Comparison of ENCODE assay signal across 20 cellular contexts in genomic region chr10:121838149-121838548, GRCh38.
"Had no signal": no experiment of that assay in that cellular context is flagged by ENCODE, and none has a peak within 500 bp of the region (broad histone marks: within the 10 kb centered on the region; RNA-seq: fewer than 3 reads in every experiment).

No MANE protein-coding gene starts in this region.

- H3K27ac Mint-ChIP-seq: activated naive CD8-positive, alpha-beta T cell treated with anti-CD3 and anti-CD28 coated beads for 36 hours; activated T-cell treated with anti-CD3 and anti-CD28 coated beads, Interleukin-2, amount 50 U/mL, for 24 hours; activated T-helper 17 cell treated with anti-CD3 and anti-CD28 coated beads, Interleukin-2, amount 50 U/mL, for 72 hours; endodermal cell; nephron; type B pancreatic cell had no signal

- DNase-seq: activated CD4-positive, alpha-beta T cell treated with anti-CD3 and anti-CD28 coated beads, Interleukin-2, amount 50 U/mL, for 4 hours; activated CD8-positive, alpha-beta memory T cell treated with anti-CD3 and anti-CD28 coated beads for 24 hours; activated CD8-positive, alpha-beta memory T cell treated with anti-CD3 and anti-CD28 coated beads, Interleukin-2, amount 50 U/mL, for 4 hours; activated naive CD8-positive, alpha-beta T cell treated with anti-CD3 and anti-CD28 coated beads for 36 hours; activated T-cell treated with anti-CD3 and anti-CD28 coated beads, Interleukin-2, amount 50 U/mL, for 24 hours; amygdala; cortex of kidney; endodermal cell; heart left ventricle; ovary; right cardiac atrium; stimulated activated CD4-positive, alpha-beta T cell treated with anti-CD3 and anti-CD28 coated beads, Interleukin-4, amount 100 ng/mL, for 24 hours; stimulated activated naive CD4-positive, alpha-beta T cell treated with Interleukin-2 at 50 U/mL for 16 hours had no signal

- H3K4me1 Mint-ChIP-seq: nephron had no signal

- H3K27me3 ChIP-seq: cardiac muscle cell, heart left ventricle, neutrophil, ovary, vagina had no signal

- H3K9me3 Mint-ChIP-seq: activated naive CD8-positive, alpha-beta T cell treated with anti-CD3 and anti-CD28 coated beads for 36 hours; activated T-cell treated with anti-CD3 and anti-CD28 coated beads, Interleukin-2, amount 50 U/mL, for 24 hours; activated T-helper 17 cell treated with anti-CD3 and anti-CD28 coated beads, Interleukin-2, amount 50 U/mL, for 72 hours; endodermal cell; nephron; type B pancreatic cell had no signal

- H3K27me3 Mint-ChIP-seq: activated naive CD8-positive, alpha-beta T cell treated with anti-CD3 and anti-CD28 coated beads for 36 hours; activated T-cell treated with anti-CD3 and anti-CD28 coated beads, Interleukin-2, amount 50 U/mL, for 24 hours; activated T-helper 17 cell treated with anti-CD3 and anti-CD28 coated beads, Interleukin-2, amount 50 U/mL, for 72 hours; type B pancreatic cell had no signal

- H3K4me3 ChIP-seq: cardiac muscle cell, heart left ventricle, ovary, thoracic aorta, vagina had no signal

- H3K9me3 ChIP-seq: heart left ventricle, neutrophil, ovary, thoracic aorta, vagina had no signal

- H3K4me3 Mint-ChIP-seq: activated naive CD8-positive, alpha-beta T cell treated with anti-CD3 and anti-CD28 coated beads for 36 hours; activated T-cell treated with anti-CD3 and anti-CD28 coated beads, Interleukin-2, amount 50 U/mL, for 24 hours; activated T-helper 17 cell treated with anti-CD3 and anti-CD28 coated beads, Interleukin-2, amount 50 U/mL, for 72 hours; endodermal cell; nephron; type B pancreatic cell had no signal

- H3K4me1 ChIP-seq: vagina had no signal

- ATAC-seq: activated T-helper 17 cell treated with anti-CD3 and anti-CD28 coated beads, Interleukin-2, amount 50 U/mL, for 72 hours; heart left ventricle; right cardiac atrium had no signal

- H3K36me3 ChIP-seq: cardiac muscle cell, ovary, thoracic aorta had no signal
